In the genomic region with DNA sequence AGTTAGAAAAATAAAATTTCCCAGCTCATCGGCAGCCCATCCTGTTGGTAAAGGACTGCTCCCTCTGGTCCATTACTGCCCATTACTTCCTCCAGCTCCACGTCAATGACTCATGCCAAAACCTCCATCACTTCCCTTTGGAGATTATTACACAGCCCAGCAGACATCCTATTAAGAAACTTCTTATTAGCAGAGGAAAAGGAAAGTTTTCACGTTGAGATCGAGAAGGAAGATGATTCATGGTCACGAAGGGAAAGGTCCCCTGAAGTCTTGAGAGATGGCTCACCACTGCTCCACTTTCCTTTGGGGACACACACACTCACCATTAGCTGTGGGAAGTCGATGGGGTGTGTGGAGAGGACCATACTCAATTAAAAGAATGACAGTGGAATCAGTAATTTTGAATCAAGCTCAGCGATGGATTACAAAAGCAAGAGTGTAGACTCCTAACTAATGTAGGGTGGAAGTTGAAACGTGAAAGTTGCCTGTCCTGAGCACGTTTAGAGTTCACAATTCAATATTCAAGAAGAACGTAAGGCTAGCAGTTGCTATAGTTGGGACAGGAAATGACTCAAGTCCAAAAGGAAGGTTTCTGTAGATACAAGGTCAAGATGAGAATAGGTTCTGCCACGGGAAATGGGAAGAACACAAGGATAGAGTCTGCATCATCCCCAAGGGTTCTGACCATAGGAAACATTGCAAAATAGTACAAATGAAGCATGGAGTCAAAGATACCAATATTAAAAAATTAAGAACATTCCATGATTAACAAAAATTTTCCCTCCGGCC, we compare ENCODE assay signal across 13 cellular contexts. TPM values are rescaled to one million over a fixed set of nuclear protein-coding genes. Genes with fewer than 3 reads are reported as not detected.
DNase-seq lines count a peak whose midpoint lies in the region; ATAC-seq and TF ChIP-seq lines count a peak whose summit lies in the region.
"Had no signal": no experiment of that assay in that cellular context is flagged by ENCODE, and none has a peak within 500 bp of the region (broad histone marks: within the 10 kb centered on the region; RNA-seq: fewer than 3 reads in every experiment).

No MANE protein-coding gene starts in this region.

- H3K36me3 Mint-ChIP-seq in activated T-helper 2 cell treated with anti-CD3 and anti-CD28 coated beads, Interferon-gamma antibody, Interleukin-2, Interleukin-4, amounts not matched to agents 10 μg/mL and 5 μg/mL and 100 μg/mL, durations not matched to agents 14 hours and 24 hours and 36 hours (ENCODE audit: low read depth) = no peaks in the 10 kb centered on the region

- H3K36me3 ChIP-seq in SK-N-SH (replicated peaks in 1 of 2; ENCODE audit: control insufficient read depth in 1 of 2, insufficient read depth in 2 of 2, low read length in 1 of 2) = no peaks in the 10 kb centered on the region
- H3K36me3 ChIP-seq: SJSA1 had no signal

- POLR2A ChIA-PET in SK-N-SH (lab: Yijun Ruan, JAX) = no interaction called here

- no peak for TF ChIP-seq RAD21 in SK-N-SH (IDR thresholded peaks at IDR 0.05; ENCODE audit: low read length)

- no peak overlapping the region for H3K27ac Mint-ChIP-seq in activated T-helper 2 cell treated with anti-CD3 and anti-CD28 coated beads, Interferon-gamma antibody, Interleukin-2, Interleukin-4, amounts not matched to agents 10 μg/mL and 5 μg/mL and 100 μg/mL, durations not matched to agents 14 hours and 24 hours and 36 hours
- H3K27ac Mint-ChIP-seq: mesothelial cell of epicardium had no signal

- DNase-seq in EH (ENCODE audit: low read depth) (peak; percentile 96), SK-N-SH (no peak), fibroblast of villous mesenchyme (ENCODE audit: low read depth) (peak; percentile 81), renal cortical epithelial cell (ENCODE audit: low read depth) (peak; percentile 73), NCI-H446 (lab: John Stamatoyannopoulos, UW) (no peak)
- DNase-seq in activated T-helper 2 cell treated with anti-CD3 and anti-CD28 coated beads, Interferon-gamma antibody, Interleukin-2, Interleukin-4, amounts not matched to agents 10 μg/mL and 5 μg/mL and 100 μg/mL, durations not matched to agents 14 hours and 24 hours and 36 hours (ENCODE audit: low spot score) = no peak
- DNase-seq: activated CD8-positive, alpha-beta memory T cell treated with anti-CD3 and anti-CD28 coated beads, Interleukin-2, amount 50 U/mL, for 4 hours; DMS 273 treated with DMSO at 0.1 percent for 48 hours; NCI-H1105 treated with DMSO at 0.1 percent for 48 hours had no signal

- peak overlapping the region; percentile 69 for H3K4me2 ChIP-seq in SK-N-SH

- WGBS in SK-N-SH (ENCODE audit: low lambda C conversion rate) = 13% methylated on average over 12 of the region's 12 CpGs

- H3K9me2 ChIP-seq in SK-N-SH = no peaks in the 10 kb centered on the region

- CTCF ChIA-PET in SK-N-SH (lab: Yijun Ruan, JAX) = no interaction called here

- no peaks in the 10 kb centered on the region for H3K27me3 ChIP-seq in SK-N-SH (ENCODE audit: insufficient read depth)
- H3K27me3 ChIP-seq: SJSA1 had no signal

- TF ChIP-seq EP300 in SK-N-SH (IDR thresholded peaks at IDR 0.05; ENCODE audit: borderline replicate concordance in 1 of 2, low read depth in 1 of 2, low read length in 1 of 2) = 0 out of 4 replicates have a peak, but pooled peaks of 1 of the 2 experiments have one; percentile 16

- H3K9me3 Mint-ChIP-seq in activated T-helper 2 cell treated with anti-CD3 and anti-CD28 coated beads, Interferon-gamma antibody, Interleukin-2, Interleukin-4, amounts not matched to agents 10 μg/mL and 5 μg/mL and 100 μg/mL, durations not matched to agents 14 hours and 24 hours and 36 hours = no peaks in the 10 kb centered on the region

- peaks cover 30% of the 10 kb centered on the region for H3F3A ChIP-seq in SK-N-SH (replicated peaks; ENCODE audit: insufficient read depth)

- no peaks in the 10 kb centered on the region for H3K27me3 Mint-ChIP-seq in activated T-helper 2 cell treated with anti-CD3 and anti-CD28 coated beads, Interferon-gamma antibody, Interleukin-2, Interleukin-4, amounts not matched to agents 10 μg/mL and 5 μg/mL and 100 μg/mL, durations not matched to agents 14 hours and 24 hours and 36 hours (ENCODE audit: low read depth)

- H3K4me1 Mint-ChIP-seq in activated T-helper 2 cell treated with anti-CD3 and anti-CD28 coated beads, Interferon-gamma antibody, Interleukin-2, Interleukin-4, amounts not matched to agents 10 μg/mL and 5 μg/mL and 100 μg/mL, durations not matched to agents 14 hours and 24 hours and 36 hours (ENCODE audit: low read depth) = peaks cover 5% of the 10 kb centered on the region

- no peaks in the 10 kb centered on the region for H3K9me3 ChIP-seq in SK-N-SH
- H3K9me3 ChIP-seq: SJSA1 had no signal

- intact Hi-C loops in activated T-helper 2 cell treated with anti-CD3 and anti-CD28 coated beads, Interferon-gamma antibody, Interleukin-2, Interleukin-4, amounts not matched to agents 10 μg/mL and 5 μg/mL and 100 μg/mL, durations not matched to agents 14 hours and 24 hours and 36 hours (cut with micrococcal nuclease) = no loop called here

- peak overlapping the region in 1 of 2 experiments; percentile 92; a peak in 3 of 4 replicates for H3K27ac ChIP-seq in SK-N-SH (ENCODE audit: low read depth in 2 of 2, low read length in 1 of 2)
- H3K27ac ChIP-seq: SJSA1 had no signal

- ATAC-seq in HG03460 (IDR thresholded peaks at IDR 0.05; ENCODE audit: unreplicated experiment) = no peak
- no peak for ATAC-seq in HG02798 (IDR thresholded peaks at IDR 0.05; ENCODE audit: poor library complexity, unreplicated experiment)

- peaks cover 0 to 26% of the 10 kb centered on the region in 2 experiments; a peak in 2 of 4 replicates for H3K4me1 ChIP-seq in SK-N-SH (ENCODE audit: control insufficient read depth in 1 of 2, insufficient read depth in 2 of 2, low read depth in 1 of 2, low read length in 1 of 2)

- peak overlapping the region in 1 of 2 experiments; percentile 22; a peak in 2 of 4 replicates for H3K4me3 ChIP-seq in SK-N-SH (ENCODE audit: low read depth in 2 of 2, low read length in 1 of 2)
- H3K4me3 ChIP-seq in fibroblast of villous mesenchyme (ENCODE audit: low read depth, low read length) = no peak overlapping the region
- H3K4me3 ChIP-seq: SJSA1 had no signal

- H3K79me2 ChIP-seq in SK-N-SH (ENCODE audit: insufficient read depth) = peaks cover 88% of the 10 kb centered on the region

- H3K4me3 Mint-ChIP-seq in activated T-helper 2 cell treated with anti-CD3 and anti-CD28 coated beads, Interferon-gamma antibody, Interleukin-2, Interleukin-4, amounts not matched to agents 10 μg/mL and 5 μg/mL and 100 μg/mL, durations not matched to agents 14 hours and 24 hours and 36 hours (ENCODE audit: low read depth) = no peak overlapping the region
- H3K4me3 Mint-ChIP-seq: mesothelial cell of epicardium had no signal

- no peaks in the 10 kb centered on the region for H4K20me1 ChIP-seq in SK-N-SH (ENCODE audit: insufficient read depth)

- H3K9ac ChIP-seq in SK-N-SH = peak overlapping the region; percentile 54; the same call in 1 of the 2 replicates

- H2AFZ ChIP-seq in SK-N-SH (ENCODE audit: low read depth) = peak overlapping the region; percentile 2; the same call in 1 of the 2 replicates

- TF ChIP-seq CTCF in SK-N-SH (IDR thresholded peaks at IDR 0.05) (no peak), fibroblast of villous mesenchyme (IDR thresholded peaks at IDR 0.05; ENCODE audit: insufficient read depth, low read depth, low read length) (no peak)

TF ChIP-seq in SK-N-SH, 30 proteins besides CTCF, POLR2A, EP300 and RAD21:
- TF ChIP-seq TAF1 (IDR thresholded peaks at IDR 0.05; ENCODE audit: borderline replicate concordance, low read depth, low read length) (no peak), FOSL2 (IDR thresholded peaks at IDR 0.05; ENCODE audit: borderline replicate concordance, low read depth) (peak; percentile 72; the same call in 1 of the 2 replicates), NFIC (IDR thresholded peaks at IDR 0.05; ENCODE audit: borderline replicate concordance) (peak; percentile 50; the same call in 1 of the 2 replicates), ZBTB33 (IDR thresholded peaks at IDR 0.05; ENCODE audit: borderline replicate concordance, low read depth) (no peak), FOXM1 (IDR thresholded peaks at IDR 0.05; ENCODE audit: low read depth) (no peak), JUND (IDR thresholded peaks at IDR 0.05) (peak; percentile 60; the same call in 1 of the 2 replicates), GABPA (IDR thresholded peaks at IDR 0.05; ENCODE audit: low read depth) (0 out of 2 replicates have a peak, but pooled peaks have one; percentile 15)

RNA-seq across cellular contexts. Expression of gene SASH1, which starts 21.6 kb away (rescaled TPM):
- 15.5 and 19.8 TPM in 2 replicates for polyA plus RNA-seq in SK-N-SH (2012; rRNA removed)
- polyA plus RNA-seq in SK-N-SH (2012; cell fraction: cytosol; rRNA removed) = 15.9 and 17.7 TPM in 2 replicates
- polyA plus RNA-seq in SK-N-SH (2012; cell fraction: nucleus; rRNA removed) = 30.4 and 40.1 TPM in 2 replicates
- total RNA-seq in fibroblast of villous mesenchyme (39.7 and 58.9 TPM in 2 replicates), renal cortical epithelial cell (12.7 and 87.9 TPM in 2 replicates)
- total RNA-seq in activated T-helper 2 cell treated with anti-CD3 and anti-CD28 coated beads, Interferon-gamma antibody, Interleukin-2, Interleukin-4, amounts not matched to agents 10 μg/mL and 5 μg/mL and 100 μg/mL, durations not matched to agents 14 hours and 24 hours and 36 hours = 0.52 and 0.74 TPM in 2 replicates

Comparison
In these comparisons a context has a peak if more than half of its experiments do, and no peak if none do; other contexts are left out.
1. DNase-seq: peak in EH (single experiment), fibroblast of villous mesenchyme (single experiment) and renal cortical epithelial cell (single experiment); none in SK-N-SH (single experiment), activated T-helper 2 cell treated with anti-CD3 and anti-CD28 coated beads, Interferon-gamma antibody, Interleukin-2, Interleukin-4, amounts not matched to agents 10 μg/mL and 5 μg/mL and 100 μg/mL, durations not matched to agents 14 hours and 24 hours and 36 hours (single experiment) and NCI-H446 (0 of 2).